Comparison of ENCODE assay signal across 8 cellular contexts in the genomic region with DNA sequence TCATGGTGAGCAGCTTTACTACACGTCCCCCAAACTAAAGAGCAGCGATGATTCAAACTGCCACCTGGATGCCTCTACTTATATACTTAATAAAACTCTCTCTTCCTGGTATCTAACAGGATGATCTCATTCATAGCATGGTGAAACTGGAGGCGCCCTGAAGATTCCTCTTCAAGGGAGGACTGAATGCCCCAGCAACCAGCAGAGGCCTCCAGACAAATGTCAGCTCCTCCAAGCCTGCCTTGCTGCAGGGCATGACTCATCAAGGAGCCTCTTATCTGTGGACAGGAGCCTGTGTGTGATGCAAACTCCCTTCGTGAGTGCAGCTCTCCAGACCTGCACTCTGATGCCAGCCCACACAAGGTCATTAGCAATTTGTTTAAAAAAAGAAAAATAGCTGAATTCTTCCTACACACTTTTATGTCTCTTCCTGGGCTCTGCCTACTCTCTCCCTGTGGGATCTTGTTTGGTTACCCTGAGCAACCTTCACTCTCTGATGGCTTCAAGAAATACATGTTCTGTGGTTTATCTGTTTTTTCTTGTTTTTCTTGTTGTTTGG. TPM values are rescaled to one million over a fixed set of nuclear protein-coding genes. Genes with fewer than 3 reads are reported as not detected.
DNase-seq lines count a peak whose midpoint lies in the region; FAIRE-seq and TF ChIP-seq lines count a peak whose summit lies in the region.

No MANE protein-coding gene starts in this region.

- DNase-seq in SKM-1 (lab: John Stamatoyannopoulos, UW; ENCODE audit: unreplicated experiment) (peak; percentile 87), choroid plexus epithelial cell (ENCODE audit: low read depth) (peak; percentile 85), non-pigmented ciliary epithelial cell (ENCODE audit: low read depth) (peak; percentile 78), NCI-H187 (lab: John Stamatoyannopoulos, UW) (no peak), occipital lobe (lab: John Stamatoyannopoulos, UW) (no peak), GM12892 (ENCODE audit: insufficient read length) (no peak)

- H3K4me1 ChIP-seq in HEK293 (ENCODE audit: control insufficient read depth, insufficient read depth, low read length): peaks cover 16% of the 10 kb centered on the region

- peaks cover 6 to 67% of the 10 kb centered on the region in 2 experiments for H3K36me3 ChIP-seq in HEK293 (ENCODE audit: control insufficient read depth in 2 of 2, insufficient read depth in 1 of 2, low read length in 2 of 2)

- CTCF ChIA-PET in HEK293 (lab: Yijun Ruan, JAX): interaction anchor here (0.6 to 5.6 kb wide), 9 partner anchors 9 to 287 kb away, joined by 3 to 48 read pairs (median 4); no protein-coding TSS in a partner anchor

- FAIRE-seq in GM12892 (lab: Jason Lieb, UNC): no peak

- H3K9me3 ChIP-seq in HEK293 (ENCODE audit: control insufficient read depth, insufficient read depth, low read depth, low read length): no peaks in the 10 kb centered on the region

- no peak for TF ChIP-seq POLR2A in GM12892 (IDR thresholded peaks at IDR 0.05; ENCODE audit: low read depth, low read length)

- H3K27ac ChIP-seq in 22Rv1 (0 out of 2 replicates have a peak overlapping the region, but pooled peaks have one; percentile 13), HEK293 (ENCODE audit: extremely low read depth, low read depth, low read length) (peak overlapping the region; percentile 54)

- TF ChIP-seq CTCF in 22Rv1 (IDR thresholded peaks at IDR 0.05) (no peak), HEK293 (tag by site-specific recombination; IDR thresholded peaks at IDR 0.05) (no peak), choroid plexus epithelial cell (conservative IDR thresholded peaks at IDR 0.05; ENCODE audit: low read depth, low read length) (peak; percentile 18)

- H3K4me3 ChIP-seq in HEK293 (ENCODE audit: low read depth, low read length): no peak overlapping the region
- no peak overlapping the region for H3K4me3 ChIP-seq in choroid plexus epithelial cell (ENCODE audit: low read depth, low read length)

- POLR2A ChIA-PET in HEK293 (lab: Yijun Ruan, JAX): interaction anchor here (0.7 to 2.4 kb wide), 5 partner anchors 9 to 31 kb away, joined by 3 to 12 read pairs (median 5); no protein-coding TSS in a partner anchor

TF ChIP-seq in HEK293, 187 proteins besides CTCF, POLR2A, EP300 and RAD21 (continues in another document):
- no peak for TF ChIP-seq ZNF624 (tag by site-specific recombination; IDR thresholded peaks at IDR 0.05)
- TF ChIP-seq OSR2 (tag by site-specific recombination; IDR thresholded peaks at IDR 0.05): 0 out of 2 replicates have a peak, but pooled peaks have one; percentile 23
- TF ChIP-seq, protein P1, sequence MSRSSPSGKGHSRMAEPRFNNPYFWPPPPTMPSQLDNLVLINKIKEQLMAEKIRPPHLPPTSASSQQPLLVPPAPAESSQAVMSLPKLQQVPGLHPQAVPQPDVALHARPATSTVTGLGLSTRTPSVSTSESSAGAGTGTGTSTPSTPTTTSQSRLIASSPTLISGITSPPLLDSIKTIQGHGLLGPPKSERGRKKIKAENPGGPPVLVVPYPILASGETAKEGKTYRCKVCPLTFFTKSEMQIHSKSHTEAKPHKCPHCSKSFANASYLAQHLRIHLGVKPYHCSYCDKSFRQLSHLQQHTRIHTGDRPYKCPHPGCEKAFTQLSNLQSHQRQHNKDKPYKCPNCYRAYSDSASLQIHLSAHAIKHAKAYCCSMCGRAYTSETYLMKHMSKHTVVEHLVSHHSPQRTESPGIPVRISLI (tag by site-specific recombination; IDR thresholded peaks at IDR 0.05): peak; percentile 50; the same call in 1 of the 2 replicates
- TF ChIP-seq ZSCAN30 (tag by site-specific recombination; IDR thresholded peaks at IDR 0.05): peak; percentile 83; the same call in 1 of the 2 replicates
- peak; percentile 47 for TF ChIP-seq ZNF366 (tag by site-specific recombination; conservative IDR thresholded peaks at IDR 0.05)
- TF ChIP-seq ZBTB20 (tag by site-specific recombination; IDR thresholded peaks at IDR 0.05): peak; percentile 82
- TF ChIP-seq, protein P2, sequence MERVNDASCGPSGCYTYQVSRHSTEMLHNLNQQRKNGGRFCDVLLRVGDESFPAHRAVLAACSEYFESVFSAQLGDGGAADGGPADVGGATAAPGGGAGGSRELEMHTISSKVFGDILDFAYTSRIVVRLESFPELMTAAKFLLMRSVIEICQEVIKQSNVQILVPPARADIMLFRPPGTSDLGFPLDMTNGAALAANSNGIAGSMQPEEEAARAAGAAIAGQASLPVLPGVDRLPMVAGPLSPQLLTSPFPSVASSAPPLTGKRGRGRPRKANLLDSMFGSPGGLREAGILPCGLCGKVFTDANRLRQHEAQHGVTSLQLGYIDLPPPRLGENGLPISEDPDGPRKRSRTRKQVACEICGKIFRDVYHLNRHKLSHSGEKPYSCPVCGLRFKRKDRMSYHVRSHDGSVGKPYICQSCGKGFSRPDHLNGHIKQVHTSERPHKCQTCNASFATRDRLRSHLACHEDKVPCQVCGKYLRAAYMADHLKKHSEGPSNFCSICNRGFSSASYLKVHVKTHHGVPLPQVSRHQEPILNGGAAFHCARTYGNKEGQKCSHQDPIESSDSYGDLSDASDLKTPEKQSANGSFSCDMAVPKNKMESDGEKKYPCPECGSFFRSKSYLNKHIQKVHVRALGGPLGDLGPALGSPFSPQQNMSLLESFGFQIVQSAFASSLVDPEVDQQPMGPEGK (tag by site-specific recombination; IDR thresholded peaks at IDR 0.05): peak; percentile 11; the same call in 1 of the 2 replicates
- TF ChIP-seq EGR2 (tag by site-specific recombination; IDR thresholded peaks at IDR 0.05; ENCODE audit: low read depth): peak; percentile 84
- TF ChIP-seq IKZF3 (tag by site-specific recombination; IDR thresholded peaks at IDR 0.05): peak; percentile 38; the same call in 1 of the 2 replicates
- TF ChIP-seq ZNF660 (tag by site-specific recombination; IDR thresholded peaks at IDR 0.05): 0 out of 2 replicates have a peak, but pooled peaks have one; percentile 66
- TF ChIP-seq ZNF292 (tag by site-specific recombination; IDR thresholded peaks at IDR 0.05; ENCODE audit: borderline replicate concordance, low read depth): no peak
- peak; percentile 73 for TF ChIP-seq ZNF394 (tag by site-specific recombination; IDR thresholded peaks at IDR 0.05; ENCODE audit: borderline replicate concordance)
- TF ChIP-seq TCF7L2 (IDR thresholded peaks at IDR 0.05; ENCODE audit: borderline replicate concordance, low read depth, low read length): no peak
- TF ChIP-seq ZNF623 (tag by site-specific recombination; IDR thresholded peaks at IDR 0.05): no peak
- no peak for TF ChIP-seq ZNF23 (tag by site-specific recombination; IDR thresholded peaks at IDR 0.05; ENCODE audit: borderline replicate concordance)
- TF ChIP-seq ZEB2 (tag by site-specific recombination; IDR thresholded peaks at IDR 0.05): no peak
- TF ChIP-seq, protein P3, sequence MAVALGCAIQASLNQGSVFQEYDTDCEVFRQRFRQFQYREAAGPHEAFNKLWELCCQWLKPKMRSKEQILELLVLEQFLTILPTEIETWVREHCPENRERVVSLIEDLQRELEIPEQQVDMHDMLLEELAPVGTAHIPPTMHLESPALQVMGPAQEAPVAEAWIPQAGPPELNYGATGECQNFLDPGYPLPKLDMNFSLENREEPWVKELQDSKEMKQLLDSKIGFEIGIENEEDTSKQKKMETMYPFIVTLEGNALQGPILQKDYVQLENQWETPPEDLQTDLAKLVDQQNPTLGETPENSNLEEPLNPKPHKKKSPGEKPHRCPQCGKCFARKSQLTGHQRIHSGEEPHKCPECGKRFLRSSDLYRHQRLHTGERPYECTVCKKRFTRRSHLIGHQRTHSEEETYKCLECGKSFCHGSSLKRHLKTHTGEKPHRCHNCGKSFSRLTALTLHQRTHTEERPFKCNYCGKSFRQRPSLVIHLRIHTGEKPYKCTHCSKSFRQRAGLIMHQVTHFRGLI (tag by site-specific recombination; IDR thresholded peaks at IDR 0.05): 0 out of 2 replicates have a peak, but pooled peaks have one; percentile 18
- 0 out of 2 replicates have a peak, but pooled peaks have one; percentile 69 for TF ChIP-seq ZNF324 (tag by site-specific recombination; IDR thresholded peaks at IDR 0.05)
- TF ChIP-seq SP7 (tag by site-specific recombination; IDR thresholded peaks at IDR 0.05): peak; percentile 40; the same call in 1 of the 2 replicates
- TF ChIP-seq ZNF571 (tag by site-specific recombination; IDR thresholded peaks at IDR 0.05): no peak
- TF ChIP-seq, protein P4, sequence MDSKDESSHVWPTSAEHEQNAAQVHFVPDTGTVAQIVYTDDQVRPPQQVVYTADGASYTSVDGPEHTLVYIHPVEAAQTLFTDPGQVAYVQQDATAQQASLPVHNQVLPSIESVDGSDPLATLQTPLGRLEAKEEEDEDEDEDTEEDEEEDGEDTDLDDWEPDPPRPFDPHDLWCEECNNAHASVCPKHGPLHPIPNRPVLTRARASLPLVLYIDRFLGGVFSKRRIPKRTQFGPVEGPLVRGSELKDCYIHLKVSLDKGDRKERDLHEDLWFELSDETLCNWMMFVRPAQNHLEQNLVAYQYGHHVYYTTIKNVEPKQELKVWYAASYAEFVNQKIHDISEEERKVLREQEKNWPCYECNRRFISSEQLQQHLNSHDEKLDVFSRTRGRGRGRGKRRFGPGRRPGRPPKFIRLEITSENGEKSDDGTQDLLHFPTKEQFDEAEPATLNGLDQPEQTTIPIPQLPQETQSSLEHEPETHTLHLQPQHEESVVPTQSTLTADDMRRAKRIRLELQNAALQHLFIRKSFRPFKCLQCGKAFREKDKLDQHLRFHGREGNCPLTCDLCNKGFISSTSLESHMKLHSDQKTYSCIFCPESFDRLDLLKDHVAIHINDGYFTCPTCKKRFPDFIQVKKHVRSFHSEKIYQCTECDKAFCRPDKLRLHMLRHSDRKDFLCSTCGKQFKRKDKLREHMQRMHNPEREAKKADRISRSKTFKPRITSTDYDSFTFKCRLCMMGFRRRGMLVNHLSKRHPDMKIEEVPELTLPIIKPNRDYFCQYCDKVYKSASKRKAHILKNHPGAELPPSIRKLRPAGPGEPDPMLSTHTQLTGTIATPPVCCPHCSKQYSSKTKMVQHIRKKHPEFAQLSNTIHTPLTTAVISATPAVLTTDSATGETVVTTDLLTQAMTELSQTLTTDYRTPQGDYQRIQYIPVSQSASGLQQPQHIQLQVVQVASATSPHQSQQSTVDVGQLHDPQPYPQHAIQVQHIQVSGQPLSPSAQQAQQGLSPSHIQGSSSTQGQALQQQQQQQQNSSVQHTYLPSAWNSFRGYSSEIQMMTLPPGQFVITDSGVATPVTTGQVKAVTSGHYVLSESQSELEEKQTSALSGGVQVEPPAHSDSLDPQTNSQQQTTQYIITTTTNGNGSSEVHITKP (tag by site-specific recombination; IDR thresholded peaks at IDR 0.05): 0 out of 2 replicates have a peak, but pooled peaks have one; percentile 16
- TF ChIP-seq ZFHX2 (tag by site-specific recombination; conservative IDR thresholded peaks at IDR 0.05): peak; percentile 90
- peak; percentile 53; the same call in 1 of the 2 replicates for TF ChIP-seq ZNF600 (tag by site-specific recombination; IDR thresholded peaks at IDR 0.05)
- no peak for TF ChIP-seq ZNF341 (tag by site-specific recombination; IDR thresholded peaks at IDR 0.05; ENCODE audit: low read depth)

RNA-seq across cellular contexts. Expression of a gene that starts 30.2 kb away (rescaled TPM):
- 58.3 TPM for total RNA-seq in occipital lobe
- polyA plus RNA-seq in GM12892 (2012; ENCODE audit: missing spikeins): not detected

Comparison
In these comparisons a context has a peak if more than half of its experiments do, and no peak if none do; other contexts are left out.
1. DNase-seq: peak in SKM-1 (single experiment), choroid plexus epithelial cell (single experiment) and non-pigmented ciliary epithelial cell (single experiment); none in NCI-H187 (0 of 2), occipital lobe (single experiment) and GM12892 (single experiment).